1 cellular context compared by ENCODE assay signal in the genomic region with DNA sequence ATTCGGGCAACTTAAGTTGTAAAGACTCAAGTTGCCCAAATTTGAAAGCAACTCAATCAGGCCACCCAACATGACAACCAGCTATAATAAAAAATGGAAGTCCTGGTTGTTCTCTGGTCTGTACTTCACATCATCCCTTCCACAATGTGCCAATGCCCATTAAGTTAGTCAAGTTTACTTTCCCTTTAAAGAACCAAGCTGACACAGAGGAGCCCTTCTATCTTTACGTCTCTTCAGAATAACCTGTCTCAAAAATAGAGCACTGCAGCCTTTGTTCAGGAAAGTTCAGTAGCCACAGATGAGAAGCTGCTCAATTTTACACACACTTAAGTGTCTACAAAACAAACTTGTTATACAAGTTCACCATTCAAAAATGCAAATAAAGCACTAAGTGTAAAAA.
TF ChIP-seq lines count a peak whose summit lies in the region.

No MANE protein-coding gene starts in this region.

TF ChIP-seq in SK-N-SH treated with all-trans-retinoic acid at 6 μM for 48 hours, 23 proteins besides CTCF, POLR2A, EP300 and RAD21 (continued from another document):
- TF ChIP-seq, protein P1, sequence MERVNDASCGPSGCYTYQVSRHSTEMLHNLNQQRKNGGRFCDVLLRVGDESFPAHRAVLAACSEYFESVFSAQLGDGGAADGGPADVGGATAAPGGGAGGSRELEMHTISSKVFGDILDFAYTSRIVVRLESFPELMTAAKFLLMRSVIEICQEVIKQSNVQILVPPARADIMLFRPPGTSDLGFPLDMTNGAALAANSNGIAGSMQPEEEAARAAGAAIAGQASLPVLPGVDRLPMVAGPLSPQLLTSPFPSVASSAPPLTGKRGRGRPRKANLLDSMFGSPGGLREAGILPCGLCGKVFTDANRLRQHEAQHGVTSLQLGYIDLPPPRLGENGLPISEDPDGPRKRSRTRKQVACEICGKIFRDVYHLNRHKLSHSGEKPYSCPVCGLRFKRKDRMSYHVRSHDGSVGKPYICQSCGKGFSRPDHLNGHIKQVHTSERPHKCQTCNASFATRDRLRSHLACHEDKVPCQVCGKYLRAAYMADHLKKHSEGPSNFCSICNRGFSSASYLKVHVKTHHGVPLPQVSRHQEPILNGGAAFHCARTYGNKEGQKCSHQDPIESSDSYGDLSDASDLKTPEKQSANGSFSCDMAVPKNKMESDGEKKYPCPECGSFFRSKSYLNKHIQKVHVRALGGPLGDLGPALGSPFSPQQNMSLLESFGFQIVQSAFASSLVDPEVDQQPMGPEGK (CRISPR knock-in tag; IDR thresholded peaks at IDR 0.05; ENCODE audit: borderline replicate concordance): no peak
- TF ChIP-seq OSR1 (CRISPR knock-in tag; IDR thresholded peaks at IDR 0.05) (no peak), CSRNP3 (CRISPR knock-in tag; IDR thresholded peaks at IDR 0.05) (no peak)
